In the genomic region with DNA sequence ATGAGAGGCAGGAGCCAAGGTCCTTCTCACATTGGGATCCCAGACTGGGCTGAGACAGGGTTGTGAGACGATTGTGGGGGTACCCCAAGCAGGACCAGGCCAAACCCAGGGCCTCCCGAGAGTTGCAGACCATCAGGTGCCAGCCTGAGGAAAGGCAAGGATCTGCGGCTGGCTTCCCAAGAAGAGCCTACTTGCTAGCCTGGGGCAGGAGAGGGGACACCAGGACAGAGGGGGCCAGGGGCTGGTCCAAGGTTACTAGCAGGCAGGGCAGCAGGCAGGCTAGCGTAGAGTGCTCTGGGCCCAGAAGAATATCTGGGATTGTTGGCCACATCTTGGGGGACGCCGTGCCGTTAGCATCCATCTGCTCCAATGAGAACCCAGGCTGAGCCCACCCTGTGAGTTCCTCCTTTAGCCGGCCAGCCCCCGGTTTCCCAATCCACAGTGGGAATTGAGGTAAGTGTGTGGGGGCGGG, we compare ENCODE assay signal across 8 cellular contexts. TPM values are rescaled to one million over a fixed set of nuclear protein-coding genes. Genes with fewer than 3 reads are reported as not detected.
DNase-seq lines count a peak whose midpoint lies in the region; ATAC-seq, FAIRE-seq and TF ChIP-seq lines count a peak whose summit lies in the region.

No MANE protein-coding gene starts in this region.

- H3K27ac ChIP-seq in SK-N-SH (ENCODE audit: low read depth in 2 of 2, low read length in 1 of 2) = peak overlapping the region in 1 of 2 experiments; percentile 73; a peak in 2 of 4 replicates
- H3K27ac ChIP-seq in kidney (ENCODE audit: low read depth in 2 of 2, low read length in 2 of 2) = peak overlapping the region; percentile 98 to 99
- H3K27ac ChIP-seq in substantia nigra (ENCODE audit: low read depth, low read length, poor library complexity, severe bottlenecking) = peak overlapping the region; percentile 66

- 70% methylated on average over 5 of the region's 10 CpGs for WGBS in SK-N-SH (ENCODE audit: low lambda C conversion rate)

- CTCF ChIA-PET in SK-N-SH (lab: Yijun Ruan, JAX) = interaction anchor here (0.5 to 25.1 kb wide), 12 partner anchors 8 to 1059 kb away, joined by 3 to 648 read pairs (median 6); a partner anchor contains a TSS

- TF ChIP-seq CTCF in SK-N-SH (IDR thresholded peaks at IDR 0.05) = no peak
- no peak for TF ChIP-seq CTCF in kidney (IDR thresholded peaks at IDR 0.05; ENCODE audit: borderline replicate concordance, extremely low read depth, insufficient read depth)

- H3K9ac ChIP-seq in SK-N-SH (peak overlapping the region; percentile 61; the same call in 1 of the 2 replicates), adipocyte (ENCODE audit: low read length) (peak overlapping the region; percentile 90), kidney (ENCODE audit: low read length in 2 of 2) (peak overlapping the region; percentile 96 to 97)

- POLR2A ChIA-PET in SK-N-SH (lab: Yijun Ruan, JAX) = interaction anchor here (1.2 to 1.6 kb wide), 4 partner anchors 10 to 346 kb away, joined by 3 to 8 read pairs (median 5); a partner anchor contains a TSS

- ATAC-seq in SK-N-SH treated with all-trans-retinoic acid at 6 μM for 48 hours = no peak

- H3K27me3 ChIP-seq in SK-N-SH (ENCODE audit: insufficient read depth) = no peaks in the 10 kb centered on the region
- no peaks in the 10 kb centered on the region for H3K27me3 ChIP-seq in adipocyte (replicated peaks; ENCODE audit: control insufficient read depth, insufficient read depth, low read length)

- H3K9me3 ChIP-seq in SK-N-SH (no peaks in the 10 kb centered on the region), adipocyte (ENCODE audit: control insufficient read depth, low read length) (no peaks in the 10 kb centered on the region), kidney (ENCODE audit: control insufficient read depth in 1 of 2, low read length in 2 of 2) (no peaks in the 10 kb centered on the region)

- peaks cover under 1% of the 10 kb centered on the region for H3F3A ChIP-seq in SK-N-SH (replicated peaks; ENCODE audit: insufficient read depth)

- no peak for TF ChIP-seq RAD21 in SK-N-SH (IDR thresholded peaks at IDR 0.05; ENCODE audit: low read length)

- peak; percentile 41 for DNase-seq in SK-N-SH
- no peak for DNase-seq in adipocyte (ENCODE audit: low read depth)
- peak; percentile 75 for DNase-seq in kidney
- DNase-seq in substantia nigra (lab: John Stamatoyannopoulos, UW) = no peak
- no peak for DNase-seq in activated gamma-delta T cell treated with Interleukin-2 at 50 U/mL for 16 hours
- DNase-seq in NAMALWA (ENCODE audit: low spot score) = no peak
- DNase-seq in NCI-H1092 treated with DMSO at 0.1 percent for 48 hours (lab: John Stamatoyannopoulos, UW) = no peak

- H3K36me3 ChIP-seq in SK-N-SH (replicated peaks in 1 of 2; ENCODE audit: control insufficient read depth in 1 of 2, insufficient read depth in 2 of 2, low read length in 1 of 2) = peaks cover 0 to 4% of the 10 kb centered on the region in 2 experiments
- H3K36me3 ChIP-seq in adipocyte (ENCODE audit: control insufficient read depth, insufficient read depth, low read length, severe bottlenecking) = peaks cover 20% of the 10 kb centered on the region
- H3K36me3 ChIP-seq in kidney (ENCODE audit: control insufficient read depth in 1 of 2, insufficient read depth in 2 of 2, low read length in 2 of 2) = peaks cover 27 to 39% of the 10 kb centered on the region in 2 donors

- no peaks in the 10 kb centered on the region for H3K9me2 ChIP-seq in SK-N-SH

- peak overlapping the region; percentile 87 for H3K4me2 ChIP-seq in SK-N-SH

- no peak for FAIRE-seq in kidney (lab: Jason Lieb, UNC)

- H3K4me3 ChIP-seq in SK-N-SH (ENCODE audit: low read depth in 2 of 2, low read length in 1 of 2) (peak overlapping the region; percentile 56 to 71), adipocyte (ENCODE audit: low read length) (peak overlapping the region; percentile 89), kidney (ENCODE audit: low read length in 2 of 2) (peak overlapping the region; percentile 93 to 95)

- no peaks in the 10 kb centered on the region for H3K79me2 ChIP-seq in SK-N-SH (ENCODE audit: insufficient read depth)

- TF ChIP-seq EP300 in SK-N-SH (IDR thresholded peaks at IDR 0.05; ENCODE audit: borderline replicate concordance in 1 of 2, low read depth in 1 of 2, low read length in 1 of 2) = no peak

- no peaks in the 10 kb centered on the region for H4K20me1 ChIP-seq in SK-N-SH (ENCODE audit: insufficient read depth)

- H3K4me1 ChIP-seq in SK-N-SH (ENCODE audit: control insufficient read depth in 1 of 2, insufficient read depth in 2 of 2, low read depth in 1 of 2, low read length in 1 of 2) = peaks cover 0 to 38% of the 10 kb centered on the region in 2 experiments; a peak in 1 of 4 replicates
- H3K4me1 ChIP-seq in adipocyte (ENCODE audit: control insufficient read depth, insufficient read depth, low read length) = peaks cover 35% of the 10 kb centered on the region
- H3K4me1 ChIP-seq in kidney (ENCODE audit: control insufficient read depth in 1 of 2, insufficient read depth in 1 of 2, low read depth in 1 of 2, low read length in 2 of 2) = peaks cover 37 to 38% of the 10 kb centered on the region in 2 donors

- intact Hi-C loops in kidney (cut with DNase I) = loop anchor here (5.0 kb wide), 1 partner anchor 39 kb away; no protein-coding TSS in a partner anchor

- H2AFZ ChIP-seq in SK-N-SH (ENCODE audit: low read depth) = peak overlapping the region; percentile 76; the same call in 1 of the 2 replicates

TF ChIP-seq in SK-N-SH, 30 proteins besides CTCF, POLR2A, EP300 and RAD21:
- TF ChIP-seq ELF1 (IDR thresholded peaks at IDR 0.05) = no peak
- no peak for TF ChIP-seq NFIC (IDR thresholded peaks at IDR 0.05; ENCODE audit: borderline replicate concordance)
- TF ChIP-seq CHD2 (IDR thresholded peaks at IDR 0.05; ENCODE audit: low read length, partially characterized antibody) = no peak
- TF ChIP-seq JUND (IDR thresholded peaks at IDR 0.05) = no peak
- no peak for TF ChIP-seq EZH2phosphoT487 (IDR thresholded peaks at IDR 0.05; ENCODE audit: borderline replicate concordance, low read depth)
- no peak for TF ChIP-seq MXI1 (IDR thresholded peaks at IDR 0.05; ENCODE audit: low read depth, low read length)
- TF ChIP-seq SIN3A (IDR thresholded peaks at IDR 0.05; ENCODE audit: borderline replicate concordance, low read depth, low read length) = no peak

TF ChIP-seq in SK-N-SH treated with all-trans-retinoic acid at 6 μM for 48 hours, 23 proteins besides CTCF, POLR2A, EP300 and RAD21:
- TF ChIP-seq OSR1 (CRISPR knock-in tag; IDR thresholded peaks at IDR 0.05) = no peak
- TF ChIP-seq ESRRG (CRISPR knock-in tag; IDR thresholded peaks at IDR 0.05) = no peak
- TF ChIP-seq BACH2 (CRISPR knock-in tag; IDR thresholded peaks at IDR 0.05; ENCODE audit: borderline replicate concordance) = no peak
- TF ChIP-seq, protein P1, sequence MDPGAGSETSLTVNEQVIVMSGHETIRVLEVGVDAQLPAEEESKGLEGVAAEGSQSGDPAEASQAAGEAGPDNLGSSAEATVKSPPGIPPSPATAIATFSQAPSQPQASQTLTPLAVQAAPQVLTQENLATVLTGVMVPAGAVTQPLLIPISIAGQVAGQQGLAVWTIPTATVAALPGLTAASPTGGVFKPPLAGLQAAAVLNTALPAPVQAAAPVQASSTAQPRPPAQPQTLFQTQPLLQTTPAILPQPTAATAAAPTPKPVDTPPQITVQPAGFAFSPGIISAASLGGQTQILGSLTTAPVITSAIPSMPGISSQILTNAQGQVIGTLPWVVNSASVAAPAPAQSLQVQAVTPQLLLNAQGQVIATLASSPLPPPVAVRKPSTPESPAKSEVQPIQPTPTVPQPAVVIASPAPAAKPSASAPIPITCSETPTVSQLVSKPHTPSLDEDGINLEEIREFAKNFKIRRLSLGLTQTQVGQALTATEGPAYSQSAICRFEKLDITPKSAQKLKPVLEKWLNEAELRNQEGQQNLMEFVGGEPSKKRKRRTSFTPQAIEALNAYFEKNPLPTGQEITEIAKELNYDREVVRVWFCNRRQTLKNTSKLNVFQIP (CRISPR knock-in tag; IDR thresholded peaks at IDR 0.05; ENCODE audit: borderline replicate concordance, low read depth) = no peak

RNA-seq across cellular contexts. Expression of a gene that starts 0.5 kb away (rescaled TPM):
- polyA plus RNA-seq in SK-N-SH (2012; rRNA removed) = 2.0 and 2.6 TPM in 2 replicates
- 1.2 and 1.8 TPM in 2 replicates for polyA plus RNA-seq in SK-N-SH (2012; cell fraction: cytosol; rRNA removed)
- polyA plus RNA-seq in SK-N-SH (2012; cell fraction: nucleus; rRNA removed) = 3.7 TPM in 2 replicates
- total RNA-seq in kidney = 30.8 TPM
- 59.4 TPM for polyA plus RNA-seq in kidney (ENCODE audit: insufficient read depth, low read depth, low replicate concordance)

RNA-seq across cellular contexts. Expression of a gene that starts 5.9 kb away (rescaled TPM):
- polyA plus RNA-seq in SK-N-SH (2012; rRNA removed) = 29.4 and 35.6 TPM in 2 replicates
- 18.9 and 25.5 TPM in 2 replicates for polyA plus RNA-seq in SK-N-SH (2012; cell fraction: cytosol; rRNA removed)
- 22.6 and 25.7 TPM in 2 replicates for polyA plus RNA-seq in SK-N-SH (2012; cell fraction: nucleus; rRNA removed)
- 75.8 TPM for total RNA-seq in kidney
- 68.0 TPM for polyA plus RNA-seq in kidney (ENCODE audit: insufficient read depth, low read depth, low replicate concordance)

RNA-seq across cellular contexts. Expression of a gene that starts 41.7 kb away (rescaled TPM):
- polyA plus RNA-seq in SK-N-SH (2012; rRNA removed) = 15.4 and 21.7 TPM in 2 replicates
- 7.1 and 10.6 TPM in 2 replicates for polyA plus RNA-seq in SK-N-SH (2012; cell fraction: cytosol; rRNA removed)
- polyA plus RNA-seq in SK-N-SH (2012; cell fraction: nucleus; rRNA removed) = 82.8 and 88.7 TPM in 2 replicates
- total RNA-seq in kidney = 25.1 TPM
- 30.3 TPM for polyA plus RNA-seq in kidney (ENCODE audit: insufficient read depth, low read depth, low replicate concordance)

RNA-seq across cellular contexts. Expression of a gene that starts 43.5 kb away (rescaled TPM):
- polyA plus RNA-seq in SK-N-SH (2012; rRNA removed) = 19.7 and 27.2 TPM in 2 replicates
- polyA plus RNA-seq in SK-N-SH (2012; cell fraction: cytosol; rRNA removed) = 11.3 and 16.2 TPM in 2 replicates
- polyA plus RNA-seq in SK-N-SH (2012; cell fraction: nucleus; rRNA removed) = 50.5 and 50.7 TPM in 2 replicates
- total RNA-seq in kidney = 6.2 TPM
- 14.9 TPM for polyA plus RNA-seq in kidney (ENCODE audit: insufficient read depth, low read depth, low replicate concordance)

Comparison
In these comparisons a context has a peak if more than half of its experiments do, and no peak if none do; other contexts are left out.
1. DNase-seq: peak in SK-N-SH (single experiment) and kidney (single experiment); none in adipocyte (single experiment), substantia nigra (0 of 49), activated gamma-delta T cell treated with Interleukin-2 at 50 U/mL for 16 hours (single experiment), NAMALWA (single experiment) and NCI-H1092 treated with DMSO at 0.1 percent for 48 hours (single experiment).
2. RNA of a gene that starts 0.5 kb away (polyA plus RNA-seq): 59.4 TPM in kidney (single experiment); 1.2 to 3.7 TPM in SK-N-SH; every median in the first group is over 10 times any median in the second.
3. Peak in every context shown above with its lines, with median percentiles within 50 percentile points of each other: H3K4me3 ChIP-seq and H3K9ac ChIP-seq.